Comparison of ENCODE assay signal across 8 cellular contexts in the genomic region with DNA sequence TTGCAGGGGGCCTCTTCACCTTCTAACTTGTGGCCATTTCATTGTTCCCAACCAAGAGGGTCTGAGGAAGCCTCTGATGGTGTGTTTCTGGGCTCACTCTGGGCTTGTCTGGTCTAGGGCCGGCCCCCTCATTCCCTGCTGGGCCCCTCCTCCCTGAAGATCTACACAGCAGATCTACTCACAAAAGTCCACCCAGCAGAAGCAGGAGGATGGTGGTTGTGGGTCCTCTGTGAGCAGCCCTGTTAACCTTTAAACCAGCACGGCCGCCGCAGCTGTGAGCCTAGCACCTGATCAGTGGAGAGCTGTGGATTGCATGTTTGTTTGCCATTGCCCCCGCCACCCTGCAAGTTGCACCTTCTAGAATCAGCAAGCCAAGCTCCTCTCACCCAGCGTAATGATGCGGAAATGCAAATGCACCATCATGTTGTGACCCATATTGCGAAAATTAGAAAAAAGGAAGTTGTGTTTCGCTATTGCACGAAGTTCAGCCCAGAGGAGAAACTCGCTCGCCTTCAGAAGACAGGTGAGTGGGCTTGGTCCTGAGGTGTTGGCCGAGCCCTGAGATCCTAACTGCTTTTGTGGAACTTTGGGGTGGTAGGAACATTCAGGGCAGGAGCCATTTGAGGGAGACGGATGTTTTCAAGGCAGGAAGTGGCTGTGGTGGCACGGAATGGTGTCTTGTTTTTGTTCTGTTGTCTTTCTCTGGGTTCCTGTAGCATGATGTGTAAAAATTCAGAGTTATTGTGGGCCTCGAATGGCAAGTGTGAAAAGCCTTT. TPM values are rescaled to one million over a fixed set of nuclear protein-coding genes. Genes with fewer than 3 reads are reported as not detected.
DNase-seq lines count a peak whose midpoint lies in the region; ATAC-seq and TF ChIP-seq lines count a peak whose summit lies in the region.

No MANE protein-coding gene starts in this region.

- TF ChIP-seq POLR2A in Peyer's patch (IDR thresholded peaks at IDR 0.05), result peak in 1 of 2 donors; percentile 24

- TF ChIP-seq CTCF in Peyer's patch (IDR thresholded peaks at IDR 0.05) (no peak), mesothelial cell of epicardium (IDR thresholded peaks at IDR 0.05; ENCODE audit: unreplicated experiment) (no peak)

- H3K27ac Mint-ChIP-seq in mesothelial cell of epicardium, result peak overlapping the region; percentile 37

- DNase-seq in Peyer's patch (peak in 2 of 3 donors; percentile 81 to 87), activated gamma-delta T cell treated with Interleukin-2 at 50 U/mL for 16 hours (peak; percentile 85), mesothelial cell of epicardium (ENCODE audit: low spot score in 2 of 2, unreplicated experiment in 2 of 2) (no peak), NCI-H748 treated with DMSO at 0.1 percent for 48 hours (lab: John Stamatoyannopoulos, UW) (no peak), NCI-H1930 (lab: John Stamatoyannopoulos, UW) (no peak)

- no peaks in the 10 kb centered on the region for H3K36me3 Mint-ChIP-seq in mesothelial cell of epicardium

- peaks cover 5% of the 10 kb centered on the region for H3K9me3 Mint-ChIP-seq in mesothelial cell of epicardium

- H3K4me3 Mint-ChIP-seq in mesothelial cell of epicardium, result no peak overlapping the region

- no peak overlapping the region for H3K9ac ChIP-seq in stomach smooth muscle (ENCODE audit: low read length in 2 of 2)

- H3K9me3 ChIP-seq in Peyer's patch, result no peaks in the 10 kb centered on the region
- H3K9me3 ChIP-seq in stomach smooth muscle (ENCODE audit: control insufficient read depth in 2 of 2, low read length in 2 of 2), result peaks cover 0 to 8% of the 10 kb centered on the region in 2 donors

- no peaks in the 10 kb centered on the region for H3K27me3 Mint-ChIP-seq in mesothelial cell of epicardium (ENCODE audit: low read depth)

- H3K27ac ChIP-seq in Peyer's patch (peak overlapping the region; percentile 87 to 94 (median 90)), stomach smooth muscle (ENCODE audit: low read length) (peak overlapping the region; percentile 11)

- H3K4me3 ChIP-seq in Peyer's patch, result peak overlapping the region; percentile 50 to 71 (median 59)
- peak overlapping the region in 1 of 2 donors; percentile 29 for H3K4me3 ChIP-seq in stomach smooth muscle (ENCODE audit: low read length in 2 of 2)

- H3K36me3 ChIP-seq in Peyer's patch (no peaks in the 10 kb centered on the region), stomach smooth muscle (ENCODE audit: control insufficient read depth in 2 of 2, insufficient read depth in 2 of 2, low read length in 2 of 2) (no peaks in the 10 kb centered on the region)

- ATAC-seq in GM18508 (IDR thresholded peaks at IDR 0.05; ENCODE audit: insufficient read depth, unreplicated experiment) (peak; percentile 63), HG02870 (IDR thresholded peaks at IDR 0.05; ENCODE audit: unreplicated experiment) (peak; percentile 69)

- peaks cover 7% of the 10 kb centered on the region for H3K4me1 Mint-ChIP-seq in mesothelial cell of epicardium

- H3K27me3 ChIP-seq in Peyer's patch (no peaks in the 10 kb centered on the region), stomach smooth muscle (ENCODE audit: control insufficient read depth in 1 of 2, insufficient read depth in 2 of 2, low read length in 2 of 2) (peaks cover 0 to 3% of the 10 kb centered on the region in 2 donors)

- H3K4me1 ChIP-seq in Peyer's patch (peaks cover 0 to 25% (median 8%) of the 10 kb centered on the region in 4 donors), stomach smooth muscle (ENCODE audit: control insufficient read depth, insufficient read depth, low read length) (no peaks in the 10 kb centered on the region)

RNA-seq across cellular contexts. Expression of a gene that starts 16.7 kb away (rescaled TPM):
- total RNA-seq in Peyer's patch (10 to 100 TPM in 1 of 4 donors, 1 to 10 TPM in 3; 4.6 to 48.7 (median 7.8) TPM), mesothelial cell of epicardium (36.3 to 41.9 TPM (median 39.5 TPM) in 3 replicates)

Comparison
In these comparisons a context has a peak if more than half of its experiments do, and no peak if none do; other contexts are left out.
1. DNase-seq: peak in Peyer's patch (2 of 3) and activated gamma-delta T cell treated with Interleukin-2 at 50 U/mL for 16 hours (single experiment); none in mesothelial cell of epicardium (0 of 2), NCI-H748 treated with DMSO at 0.1 percent for 48 hours (single experiment) and NCI-H1930 (0 of 2).